Comparison of ENCODE assay signal across 8 cellular contexts in genomic region chr19:30682576-30683536, GRCh38.
DNase-seq lines count a peak whose midpoint lies in the region; ATAC-seq, FAIRE-seq and TF ChIP-seq lines count a peak whose summit lies in the region.

No MANE protein-coding gene starts in this region.

- ATAC-seq in lower lobe of right lung: peak; percentile 79 to 85
- ATAC-seq in HG03571 (IDR thresholded peaks at IDR 0.05; ENCODE audit: unreplicated experiment): no peak

- intact Hi-C loops in lower lobe of right lung (cut with DNase I): no loop called here

- FAIRE-seq in GM19239 (lab: Jason Lieb, UNC): no peak

- no peak overlapping the region for H3K27ac ChIP-seq in lower lobe of right lung

- no peak overlapping the region for H3K4me3 ChIP-seq in AG09309 (ENCODE audit: control insufficient read depth, low read depth, low read length)
- H3K4me3 ChIP-seq in lower lobe of right lung: no peak overlapping the region

- H3K4me1 ChIP-seq in lower lobe of right lung: peaks cover 13% of the 10 kb centered on the region

- H3K36me3 ChIP-seq in lower lobe of right lung: no peaks in the 10 kb centered on the region

- TF ChIP-seq CTCF in AG09309 (IDR thresholded peaks at IDR 0.05; ENCODE audit: control insufficient read depth, insufficient read depth, low read depth, low read length, missing control alignments): peak; percentile 86
- TF ChIP-seq CTCF in lower lobe of right lung (IDR thresholded peaks at IDR 0.05): peak; percentile 92

- no peaks in the 10 kb centered on the region for H3K9me3 ChIP-seq in lower lobe of right lung

- peaks cover 11% of the 10 kb centered on the region for H3K27me3 ChIP-seq in lower lobe of right lung (ENCODE audit: low read depth)

- DNase-seq in AG09309 (ENCODE audit: low read depth): peak; percentile 81
- peak; percentile 61 for DNase-seq in GM19239 (ENCODE audit: insufficient read length, low spot score)
- DNase-seq in NCI-H460 (ENCODE audit: extremely low read depth, low read depth): peak; percentile 35
- peak; percentile 44 for DNase-seq in activated CD4-positive, alpha-beta T cell treated with anti-CD3 and anti-CD28 coated beads, Interleukin-2, amount 50 U/mL, for 1 hour
- peak; percentile 14 for DNase-seq in effector CD8-positive, alpha-beta T cell (lab: John Stamatoyannopoulos, UW)
- peak; percentile 63 for DNase-seq in lower lobe of right lung
- DNase-seq in stimulated activated CD8-positive, alpha-beta memory T cell treated with anti-CD3 and anti-CD28 coated beads, Interleukin-12 subunit alpha, Interleukin-12 subunit beta, amount 100 ng/mL, for 4 hours (ENCODE audit: low read depth): peak; percentile 12

Comparison
In these comparisons a context has a peak if more than half of its experiments do, and no peak if none do; other contexts are left out.
1. DNase-seq: peak in every context shown above with its lines; median percentile 81 in AG09309; 63 in lower lobe of right lung; 61 in GM19239; 44 in activated CD4-positive, alpha-beta T cell treated with anti-CD3 and anti-CD28 coated beads, Interleukin-2, amount 50 U/mL, for 1 hour; 35 in NCI-H460; 14 in effector CD8-positive, alpha-beta T cell; 12 in stimulated activated CD8-positive, alpha-beta memory T cell treated with anti-CD3 and anti-CD28 coated beads, Interleukin-12 subunit alpha, Interleukin-12 subunit beta, amount 100 ng/mL, for 4 hours.